Comparison of ENCODE assay signal across 8 cellular contexts in the genomic region with DNA sequence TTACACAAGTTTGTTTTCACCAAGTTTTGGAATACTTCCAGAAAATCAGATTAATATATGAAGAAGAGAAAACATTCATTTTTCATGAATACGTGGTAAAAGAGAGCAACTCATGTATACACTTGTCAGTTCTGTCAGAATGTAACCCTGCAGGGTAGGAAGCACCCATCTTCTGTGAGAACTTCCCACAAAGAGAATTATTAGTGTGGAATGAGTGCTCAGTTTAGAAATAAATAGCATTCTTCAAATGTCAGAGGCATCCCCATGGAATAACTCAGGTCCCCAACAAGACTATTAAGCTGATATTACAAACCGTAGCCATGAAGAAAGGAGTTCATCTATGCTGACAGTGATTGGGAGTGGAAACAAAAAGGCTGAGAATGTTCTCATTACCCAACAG. TPM values are rescaled to one million over a fixed set of nuclear protein-coding genes. Genes with fewer than 3 reads are reported as not detected.
"Had no signal": no experiment of that assay in that cellular context is flagged by ENCODE, and none has a peak within 500 bp of the region (broad histone marks: within the 10 kb centered on the region; RNA-seq: fewer than 3 reads in every experiment).

No MANE protein-coding gene starts in this region.

- ATAC-seq: GM23338, HCT116, HepG2 had no signal

- H3K27ac Mint-ChIP-seq: GM23338, H9, HFFc6, IgD-negative memory B cell had no signal

- H3K9me3 Mint-ChIP-seq: GM23338, H9, HFFc6, IgD-negative memory B cell had no signal

- DNase-seq: H9, HFFc6 had no signal

- H3K27ac ChIP-seq: HL-60 had no signal

- H3K4me3 ChIP-seq: GM23338 had no signal

- H3K4me2 ChIP-seq: GM23338 had no signal

- H2AFZ ChIP-seq: GM23338 had no signal

- H3K4me3 Mint-ChIP-seq: GM23338, H9, HFFc6, IgD-negative memory B cell had no signal

RNA-seq across cellular contexts. Expression of gene EPB41L4A, which starts 45.2 kb away (rescaled TPM):
- total RNA-seq: HT1080 had no signal
- polyA plus RNA-seq: HepG2 had no signal
